Comparison of ENCODE assay signal across 27 cellular contexts in the genomic region with DNA sequence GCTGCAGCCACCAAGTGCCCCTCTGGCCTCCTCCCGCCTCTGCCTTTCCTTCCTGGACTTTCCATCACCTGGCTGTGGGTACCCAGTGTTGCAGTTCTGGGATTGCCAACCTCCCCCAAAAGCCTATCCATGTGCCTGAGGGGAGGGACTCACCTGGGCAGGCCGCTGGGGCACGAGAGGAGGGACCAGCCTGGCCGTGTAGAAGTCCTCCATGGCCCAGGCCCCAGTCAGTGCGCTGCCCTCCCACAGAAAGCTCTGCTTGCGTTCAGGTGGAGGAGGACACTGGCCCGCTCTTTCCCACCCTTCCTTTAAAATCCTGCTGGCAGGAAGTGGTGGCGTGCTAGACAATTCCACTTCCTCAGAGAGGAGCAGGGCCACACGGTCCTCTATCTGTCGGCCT. TPM values are rescaled to one million over a fixed set of nuclear protein-coding genes. Genes with fewer than 3 reads are reported as not detected.
"Had no signal": no experiment of that assay in that cellular context is flagged by ENCODE, and none has a peak within 500 bp of the region (broad histone marks: within the 10 kb centered on the region; RNA-seq: fewer than 3 reads in every experiment).

No MANE protein-coding gene starts in this region.

- ATAC-seq: activated naive CD4-positive, alpha-beta T cell treated with anti-CD3 and anti-CD28 coated beads, Interleukin-2, amount 50 U/mL, for 72 hours; activated naive CD8-positive, alpha-beta T cell treated with anti-CD3 and anti-CD28 coated beads, Interleukin-2, amount 50 U/mL, for 24 hours; activated T-cell treated with anti-CD3 and anti-CD28 coated beads, Interleukin-2, amount 50 U/mL, for 4 hours; body of pancreas had no signal

- DNase-seq: activated CD4-positive, alpha-beta memory T cell treated with anti-CD3 and anti-CD28 coated beads for 36 hours; activated CD4-positive, alpha-beta T cell treated with anti-CD3 and anti-CD28 coated beads, Interleukin-2, amount 10 ng/mL, durations not matched to agents 7 days and 5 days; activated CD4-positive, CD25-positive, alpha-beta regulatory T cell; activated CD8-positive, alpha-beta memory T cell treated with anti-CD3 and anti-CD28 coated beads for 24 hours; activated effector memory CD4-positive, alpha-beta T cell treated with anti-CD3 and anti-CD28 coated beads, Interleukin-2, amount 50 U/mL, for 16 hours; activated naive CD4-positive, alpha-beta T cell treated with Interleukin-2 at 50 U/mL for 16 hours; activated naive CD8-positive, alpha-beta T cell treated with anti-CD3 and anti-CD28 coated beads, Interleukin-2, amount 50 U/mL, for 24 hours; activated T-cell treated with anti-CD3 and anti-CD28 coated beads, Interleukin-2, amount 50 U/mL, for 4 hours; amniotic stem cell; body of pancreas; central memory CD4-positive, alpha-beta T cell; NCI-H1048; NCI-H146; NCI-H187 treated with DMSO at 0.1 percent for 48 hours; NCI-H2081 treated with DMSO at 0.1 percent for 48 hours; NCI-H446; NCI-H524; Peyer's patch; SHP77 had no signal

- H3K4me3 ChIP-seq: ascending aorta, body of pancreas, Peyer's patch, SJSA1 had no signal

- H3K9me3 ChIP-seq: ascending aorta, body of pancreas, Peyer's patch had no signal

- FAIRE-seq: bronchial epithelial cell, TTC549 had no signal

- H3K27ac ChIP-seq: ascending aorta, body of pancreas, Peyer's patch, SJSA1, VCaP had no signal

- H3K4me1 ChIP-seq: ascending aorta, body of pancreas, Peyer's patch, SJSA1 had no signal

- H3K27me3 ChIP-seq: ascending aorta, body of pancreas, Peyer's patch, SJSA1 had no signal

RNA-seq across cellular contexts. Expression of a gene that starts 20.0 kb away (rescaled TPM):
- total RNA-seq: bronchial epithelial cell, LHCN-M2, M059J, SJSA1 had no signal
